Comparison of ENCODE assay signal across 6 cellular contexts in the genomic region with DNA sequence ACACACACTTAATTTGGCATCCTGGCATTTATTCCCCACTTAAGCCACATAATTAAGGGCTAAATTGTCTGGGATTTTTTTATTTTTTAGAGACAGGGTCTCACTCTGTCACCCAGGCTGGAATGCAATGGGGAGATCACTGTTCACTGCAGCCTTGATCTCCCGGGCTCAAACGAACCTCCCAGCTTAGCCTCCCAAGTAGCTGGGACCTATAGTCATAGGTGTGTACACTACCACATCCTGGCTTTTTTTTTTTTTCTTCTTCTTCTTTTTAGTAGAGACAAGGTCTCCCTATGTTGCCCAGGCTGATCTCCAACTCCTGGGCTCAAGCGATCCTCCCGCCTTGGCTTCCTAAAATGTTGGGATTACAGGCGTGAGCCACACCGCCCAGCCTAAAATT.
"Had no signal": no experiment of that assay in that cellular context is flagged by ENCODE, and none has a peak within 500 bp of the region (broad histone marks: within the 10 kb centered on the region; RNA-seq: fewer than 3 reads in every experiment).

No MANE protein-coding gene starts in this region.

- H2AFZ ChIP-seq: GM23248 had no signal

- H3K9ac ChIP-seq: GM23248 had no signal

- H3K4me3 Mint-ChIP-seq: IgD-negative memory B cell had no signal

- H3K36me3 ChIP-seq: HAP-1 had no signal

- H3K9me3 ChIP-seq: HAP-1 had no signal

- DNase-seq: GM23248, GOT3, H7 had no signal

- H3K4me3 ChIP-seq: GM23248, HAP-1 had no signal

- H3K4me1 ChIP-seq: HAP-1 had no signal

- ATAC-seq: HCT116 had no signal

- H3K27me3 Mint-ChIP-seq: IgD-negative memory B cell had no signal

- H3K9me3 Mint-ChIP-seq: IgD-negative memory B cell had no signal

- H3K27ac ChIP-seq: GM23248 had no signal

- H3K27ac Mint-ChIP-seq: IgD-negative memory B cell had no signal
